In genomic region chrX:130299279-130300009, GRCh38 we compare ENCODE assay signal across 15 cellular contexts. TPM values are rescaled to one million over a fixed set of nuclear protein-coding genes. Genes with fewer than 3 reads are reported as not detected.
A peak's percentile ranks its signal among the peaks of the same experiment; 100 is the strongest.
DNase-seq lines count a peak whose midpoint lies in the region; ATAC-seq and TF ChIP-seq lines count a peak whose summit lies in the region.
"Had no signal": no experiment of that assay in that cellular context is flagged by ENCODE, and none has a peak within 500 bp of the region (broad histone marks: within the 10 kb centered on the region; RNA-seq: fewer than 3 reads in every experiment).

No MANE protein-coding gene starts in this region.

- H3K36me3 ChIP-seq in mammary epithelial cell (ENCODE audit: insufficient read depth, low read length) (no peaks in the 10 kb centered on the region), breast epithelium (no peaks in the 10 kb centered on the region), body of pancreas (replicated peaks in 1 of 2; ENCODE audit: insufficient read depth in 1 of 2, low read depth in 2 of 2) (no peaks in the 10 kb centered on the region), vagina (no peaks in the 10 kb centered on the region)
- H3K36me3 ChIP-seq: gastrocnemius medialis, MG63 had no signal

- no peak for ATAC-seq in body of pancreas
- no peak for ATAC-seq in GM18502 (IDR thresholded peaks at IDR 0.05; ENCODE audit: poor library complexity, unreplicated experiment)
- ATAC-seq: activated T-cell treated with anti-CD3 and anti-CD28 coated beads, Interleukin-2, amount 50 U/mL, for 4 hours; gastrocnemius medialis had no signal

- intact Hi-C loops in mammary epithelial cell (cut with micrococcal nuclease) = no loop called here
- intact Hi-C loops in breast epithelium (cut with DNase I; ENCODE audit: low total_unique reads) = no loop called here
- intact Hi-C loops in body of pancreas (cut with DNase I) = no loop called here
- intact Hi-C loops in vagina (cut with DNase I) = no loop called here

- TF ChIP-seq CTCF in mammary epithelial cell (conservative IDR thresholded peaks at IDR 0.05 in 1 of 2, IDR thresholded peaks at IDR 0.05 in 1 of 2; ENCODE audit: extremely low read depth in 1 of 2, insufficient read depth in 1 of 2, low read depth in 1 of 2, low read length in 2 of 2) (no peak), breast epithelium (IDR thresholded peaks at IDR 0.05) (no peak), body of pancreas (IDR thresholded peaks at IDR 0.05) (no peak), vagina (IDR thresholded peaks at IDR 0.05) (no peak)

- H3K9ac ChIP-seq in mammary epithelial cell (ENCODE audit: insufficient read depth, low read length) = no peak overlapping the region

- no peak overlapping the region for H3K4me3 ChIP-seq in mammary epithelial cell (replicated peaks in 1 of 3; ENCODE audit: insufficient read depth in 1 of 3, low read depth in 2 of 3, low read length in 3 of 3)
- H3K4me3 ChIP-seq in breast epithelium = peak overlapping the region in 1 of 3 donors; percentile 49
- H3K4me3 ChIP-seq in body of pancreas = no peak overlapping the region
- H3K4me3 ChIP-seq in vagina = no peak overlapping the region
- H3K4me3 ChIP-seq: gastrocnemius medialis, lung, MG63 had no signal

- BruUV-seq in mammary epithelial cell (replicated peaks; lab: Mats Ljungman, UMichigan) = no TSS peak

- H3K27me3 ChIP-seq in mammary epithelial cell (ENCODE audit: insufficient read depth, low read length) (no peaks in the 10 kb centered on the region), breast epithelium (peaks cover 0 to 26% of the 10 kb centered on the region in 2 donors), body of pancreas (no peaks in the 10 kb centered on the region), vagina (no peaks in the 10 kb centered on the region)
- H3K27me3 ChIP-seq: gastrocnemius medialis, MG63 had no signal

- peaks cover 9% of the 10 kb centered on the region for H3K4me1 ChIP-seq in mammary epithelial cell (ENCODE audit: insufficient read depth, low read length)
- no peaks in the 10 kb centered on the region for H3K4me1 ChIP-seq in breast epithelium
- no peaks in the 10 kb centered on the region for H3K4me1 ChIP-seq in body of pancreas
- no peaks in the 10 kb centered on the region for H3K4me1 ChIP-seq in vagina
- H3K4me1 ChIP-seq: gastrocnemius medialis had no signal

- TF ChIP-seq POLR2A in breast epithelium (IDR thresholded peaks at IDR 0.05) (no peak), body of pancreas (IDR thresholded peaks at IDR 0.05) (no peak), vagina (IDR thresholded peaks at IDR 0.05) (no peak)

- H4K20me1 ChIP-seq in mammary epithelial cell (ENCODE audit: insufficient read depth, low read length) = no peaks in the 10 kb centered on the region

- DNase-seq in mammary epithelial cell (no peak), breast epithelium (ENCODE audit: low spot score in 2 of 2) (no peak), NCI-H2227 (lab: John Stamatoyannopoulos, UW; ENCODE audit: unreplicated experiment) (peak; percentile 62), body of pancreas (peak in 3 of 4 donors; percentile 16 to 28 (median 22)), middle frontal gyrus (ENCODE audit: extremely low spot score, low spot score) (no peak), vagina (ENCODE audit: extremely low spot score in 2 of 2) (no peak)
- no peak for DNase-seq in activated naive CD4-positive, alpha-beta T cell treated with anti-CD3 and anti-CD28 coated beads, Interleukin-2, amount 50 U/mL, for 16 hours
- DNase-seq: activated CD4-positive, alpha-beta T cell treated with anti-CD3 and anti-CD28 coated beads, Interleukin-2, amount 50 U/mL, for 4 hours; activated T-cell treated with anti-CD3 and anti-CD28 coated beads, Interleukin-2, amount 50 U/mL, for 4 hours; gastrocnemius medialis; MG63; stimulated activated CD4-positive, alpha-beta T cell treated with anti-CD3 and anti-CD28 coated beads, Interleukin-2, amount 100 ng/mL, for 24 hours; T1000 had no signal

- 69% methylated on average over 8 of the region's 19 CpGs for WGBS in mammary epithelial cell (ENCODE audit: low coverage, missing lambda C conversion rate)
- 61% methylated on average over 14 of the region's 19 CpGs; no CpG with 5 or more reads in 1 of the 2 donors for WGBS in body of pancreas, 2 donors

- peak overlapping the region; percentile 54 for H3K4me2 ChIP-seq in mammary epithelial cell (ENCODE audit: insufficient read depth, low read depth, low read length)

- in situ Hi-C loops in mammary epithelial cell (cut with MboI; ENCODE audit: low sequenced_read_pairs in 2 of 2) = no loop called here

- dilution Hi-C loops in mammary epithelial cell (cut with HindIII; ENCODE audit: low sequenced_read_pairs) = no loop called here

- peak overlapping the region; percentile 71 for H2AFZ ChIP-seq in mammary epithelial cell (ENCODE audit: low read depth, low read length)

- H3K79me2 ChIP-seq in mammary epithelial cell (ENCODE audit: insufficient read depth, low read length) = no peaks in the 10 kb centered on the region

- CTCF ChIA-PET in mammary epithelial cell (lab: Charles Lee; ENCODE audit: low non-redundant PET) = no interaction called here

- H3K27ac ChIP-seq in mammary epithelial cell (ENCODE audit: insufficient read depth, low read depth, low read length) (no peak overlapping the region), breast epithelium (no peak overlapping the region), body of pancreas (no peak overlapping the region), vagina (no peak overlapping the region)
- H3K27ac ChIP-seq: gastrocnemius medialis had no signal

- no peaks in the 10 kb centered on the region for H3K9me3 ChIP-seq in mammary epithelial cell (replicated peaks; ENCODE audit: insufficient read depth, low read length)
- no peaks in the 10 kb centered on the region for H3K9me3 ChIP-seq in breast epithelium
- H3K9me3 ChIP-seq in body of pancreas = no peaks in the 10 kb centered on the region
- H3K9me3 ChIP-seq in vagina = no peaks in the 10 kb centered on the region
- H3K9me3 ChIP-seq: gastrocnemius medialis, MG63 had no signal

RNA-seq across cellular contexts. Expression of gene ZNF280C, which starts 30.7 kb away (rescaled TPM):
- total RNA-seq in mammary epithelial cell (1 to 10 TPM; 4.8 to 5.1 TPM), breast epithelium (1 to 10 TPM; 4.9 to 6.4 (median 5.0) TPM), body of pancreas (1 to 10 TPM; 2.6 to 2.9 TPM), vagina (4.2 TPM)
- 2.9 TPM for polyA plus RNA-seq in mammary epithelial cell
- 5.1 TPM for polyA minus RNA-seq in mammary epithelial cell

RNA-seq across cellular contexts. Expression of gene SLC25A14, which starts 40.3 kb away (rescaled TPM):
- total RNA-seq in mammary epithelial cell = 10 to 100 TPM in 1 of 2 donors, 1 to 10 TPM in 1; 8.8 to 12.4 TPM
- polyA plus RNA-seq in mammary epithelial cell = 6.6 TPM
- polyA minus RNA-seq in mammary epithelial cell = 3.9 TPM
- 10 to 100 TPM in 2 of 3 donors, 1 to 10 TPM in 1; 8.2 to 18.4 (median 16.1) TPM for total RNA-seq in breast epithelium
- 10 to 100 TPM; 10.6 to 18.5 TPM for total RNA-seq in body of pancreas
- total RNA-seq in vagina = 6.1 TPM

Comparison
In these comparisons a context has a peak if more than half of its experiments do, and no peak if none do; other contexts are left out.
1. DNase-seq: peak in NCI-H2227 (single experiment) and body of pancreas (3 of 4); none in mammary epithelial cell (single experiment), breast epithelium (0 of 2), middle frontal gyrus (single experiment), activated naive CD4-positive, alpha-beta T cell treated with anti-CD3 and anti-CD28 coated beads, Interleukin-2, amount 50 U/mL, for 16 hours (single experiment) and vagina (0 of 2).